In the genomic region with DNA sequence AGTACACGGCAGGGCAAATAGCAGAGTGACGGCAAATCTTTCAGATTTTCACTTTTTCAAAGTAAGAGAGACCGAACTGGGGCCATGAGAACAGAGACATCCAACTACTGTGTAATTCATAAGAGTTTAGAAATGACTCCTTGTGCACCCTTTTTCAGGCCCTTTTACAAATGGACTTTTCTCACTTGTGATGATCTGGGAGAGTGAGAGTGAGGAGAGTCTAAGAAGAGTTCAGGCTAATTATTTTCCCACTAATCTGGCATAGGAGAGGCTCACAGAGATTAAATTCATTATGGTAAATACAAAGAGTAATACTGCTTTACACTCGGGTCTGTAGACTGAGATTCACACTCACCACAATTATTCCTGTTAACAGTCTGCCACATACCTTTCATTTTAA, we compare ENCODE assay signal across 1 cellular context.
TF ChIP-seq lines count a peak whose summit lies in the region.

No MANE protein-coding gene starts in this region.

TF ChIP-seq in HEK293, 187 proteins besides CTCF, POLR2A, EP300 and RAD21 (continued from another document):
- TF ChIP-seq, protein P1, sequence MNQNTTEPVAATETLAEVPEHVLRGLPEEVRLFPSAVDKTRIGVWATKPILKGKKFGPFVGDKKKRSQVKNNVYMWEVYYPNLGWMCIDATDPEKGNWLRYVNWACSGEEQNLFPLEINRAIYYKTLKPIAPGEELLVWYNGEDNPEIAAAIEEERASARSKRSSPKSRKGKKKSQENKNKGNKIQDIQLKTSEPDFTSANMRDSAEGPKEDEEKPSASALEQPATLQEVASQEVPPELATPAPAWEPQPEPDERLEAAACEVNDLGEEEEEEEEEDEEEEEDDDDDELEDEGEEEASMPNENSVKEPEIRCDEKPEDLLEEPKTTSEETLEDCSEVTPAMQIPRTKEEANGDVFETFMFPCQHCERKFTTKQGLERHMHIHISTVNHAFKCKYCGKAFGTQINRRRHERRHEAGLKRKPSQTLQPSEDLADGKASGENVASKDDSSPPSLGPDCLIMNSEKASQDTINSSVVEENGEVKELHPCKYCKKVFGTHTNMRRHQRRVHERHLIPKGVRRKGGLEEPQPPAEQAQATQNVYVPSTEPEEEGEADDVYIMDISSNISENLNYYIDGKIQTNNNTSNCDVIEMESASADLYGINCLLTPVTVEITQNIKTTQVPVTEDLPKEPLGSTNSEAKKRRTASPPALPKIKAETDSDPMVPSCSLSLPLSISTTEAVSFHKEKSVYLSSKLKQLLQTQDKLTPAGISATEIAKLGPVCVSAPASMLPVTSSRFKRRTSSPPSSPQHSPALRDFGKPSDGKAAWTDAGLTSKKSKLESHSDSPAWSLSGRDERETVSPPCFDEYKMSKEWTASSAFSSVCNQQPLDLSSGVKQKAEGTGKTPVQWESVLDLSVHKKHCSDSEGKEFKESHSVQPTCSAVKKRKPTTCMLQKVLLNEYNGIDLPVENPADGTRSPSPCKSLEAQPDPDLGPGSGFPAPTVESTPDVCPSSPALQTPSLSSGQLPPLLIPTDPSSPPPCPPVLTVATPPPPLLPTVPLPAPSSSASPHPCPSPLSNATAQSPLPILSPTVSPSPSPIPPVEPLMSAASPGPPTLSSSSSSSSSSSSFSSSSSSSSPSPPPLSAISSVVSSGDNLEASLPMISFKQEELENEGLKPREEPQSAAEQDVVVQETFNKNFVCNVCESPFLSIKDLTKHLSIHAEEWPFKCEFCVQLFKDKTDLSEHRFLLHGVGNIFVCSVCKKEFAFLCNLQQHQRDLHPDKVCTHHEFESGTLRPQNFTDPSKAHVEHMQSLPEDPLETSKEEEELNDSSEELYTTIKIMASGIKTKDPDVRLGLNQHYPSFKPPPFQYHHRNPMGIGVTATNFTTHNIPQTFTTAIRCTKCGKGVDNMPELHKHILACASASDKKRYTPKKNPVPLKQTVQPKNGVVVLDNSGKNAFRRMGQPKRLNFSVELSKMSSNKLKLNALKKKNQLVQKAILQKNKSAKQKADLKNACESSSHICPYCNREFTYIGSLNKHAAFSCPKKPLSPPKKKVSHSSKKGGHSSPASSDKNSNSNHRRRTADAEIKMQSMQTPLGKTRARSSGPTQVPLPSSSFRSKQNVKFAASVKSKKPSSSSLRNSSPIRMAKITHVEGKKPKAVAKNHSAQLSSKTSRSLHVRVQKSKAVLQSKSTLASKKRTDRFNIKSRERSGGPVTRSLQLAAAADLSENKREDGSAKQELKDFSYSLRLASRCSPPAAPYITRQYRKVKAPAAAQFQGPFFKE (tag by site-specific recombination; IDR thresholded peaks at IDR 0.05; ENCODE audit: borderline replicate concordance) = no peak
- TF ChIP-seq ZNF629 (tag by site-specific recombination; IDR thresholded peaks at IDR 0.05) (no peak), ZNF202 (tag by site-specific recombination; IDR thresholded peaks at IDR 0.05; ENCODE audit: borderline replicate concordance) (no peak), PRDM1 (tag by site-specific recombination; IDR thresholded peaks at IDR 0.05) (peak; percentile 92), ZBTB17 (tag by site-specific recombination; IDR thresholded peaks at IDR 0.05) (0 out of 2 replicates have a peak, but pooled peaks have one; percentile 31)
- TF ChIP-seq, protein P2, sequence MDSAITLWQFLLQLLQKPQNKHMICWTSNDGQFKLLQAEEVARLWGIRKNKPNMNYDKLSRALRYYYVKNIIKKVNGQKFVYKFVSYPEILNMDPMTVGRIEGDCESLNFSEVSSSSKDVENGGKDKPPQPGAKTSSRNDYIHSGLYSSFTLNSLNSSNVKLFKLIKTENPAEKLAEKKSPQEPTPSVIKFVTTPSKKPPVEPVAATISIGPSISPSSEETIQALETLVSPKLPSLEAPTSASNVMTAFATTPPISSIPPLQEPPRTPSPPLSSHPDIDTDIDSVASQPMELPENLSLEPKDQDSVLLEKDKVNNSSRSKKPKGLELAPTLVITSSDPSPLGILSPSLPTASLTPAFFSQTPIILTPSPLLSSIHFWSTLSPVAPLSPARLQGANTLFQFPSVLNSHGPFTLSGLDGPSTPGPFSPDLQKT (IDR thresholded peaks at IDR 0.05; ENCODE audit: borderline replicate concordance, low read depth, low read length) = no peak
